Comparison of ENCODE assay signal across 8 cellular contexts in the genomic region with DNA sequence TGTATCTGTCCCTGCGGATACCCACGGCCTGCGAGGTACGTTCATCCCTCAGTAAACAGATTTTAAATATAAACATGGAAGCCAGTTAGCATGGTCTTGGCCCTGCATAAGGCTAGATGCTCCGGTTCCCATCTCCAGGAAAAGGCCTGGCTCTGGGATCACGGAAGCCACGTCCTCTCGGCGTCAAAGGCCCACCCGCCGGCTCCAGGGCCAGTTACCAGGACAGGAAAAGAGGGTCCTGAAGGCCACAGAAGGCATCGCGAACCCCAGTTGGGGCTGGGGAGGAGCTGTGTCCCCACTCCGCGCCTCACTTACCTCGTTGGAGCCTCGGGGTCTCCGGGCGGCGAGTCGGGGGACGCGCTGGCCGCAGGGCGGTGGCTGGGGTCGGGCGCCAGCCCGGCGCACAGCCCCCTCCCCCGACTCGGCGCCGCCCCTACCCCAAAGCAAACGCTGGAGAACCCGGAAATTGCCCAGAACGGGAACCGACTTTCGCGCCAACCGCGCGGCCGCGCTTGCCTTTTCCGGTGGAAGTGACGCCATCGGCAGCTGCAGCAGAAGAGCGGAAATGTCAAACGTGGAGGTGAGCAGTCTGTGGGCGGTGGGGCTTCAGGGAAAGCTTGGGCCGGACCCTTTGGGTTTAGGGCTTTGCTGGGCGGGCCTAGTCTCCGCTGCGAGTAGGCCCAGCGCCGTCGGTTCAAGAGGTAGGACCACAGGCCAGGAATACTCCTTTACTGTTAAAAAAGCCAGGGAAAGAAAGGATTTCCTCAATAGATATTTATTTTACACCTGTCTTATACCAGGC. TPM values are rescaled to one million over a fixed set of nuclear protein-coding genes. Genes with fewer than 3 reads are reported as not detected.
A peak's percentile ranks its signal among the peaks of the same experiment; 100 is the strongest.
DNase-seq lines count a peak whose midpoint lies in the region; ATAC-seq, FAIRE-seq and TF ChIP-seq lines count a peak whose summit lies in the region.

TOPBP1 (minus strand) TSS at position 488 of the 802 bp plus-strand sequence. CDS start 814 bp downstream, outside the sequence.

- H4K20me1 ChIP-seq in keratinocyte (ENCODE audit: control insufficient read depth, extremely low read depth, insufficient read depth, low read length): no peaks in the 10 kb centered on the region

- peaks cover 4 to 5% of the 10 kb centered on the region in 2 experiments for H3K36me3 ChIP-seq in keratinocyte (ENCODE audit: control insufficient read depth in 2 of 2, extremely low read depth in 1 of 2, insufficient read depth in 2 of 2, low read length in 2 of 2)

- peak within 1 kb of the TSS; percentile 82 for H3K27ac ChIP-seq in keratinocyte (ENCODE audit: control insufficient read depth, insufficient read depth, low read length)

- peak within 1 kb of the TSS; percentile 77 for H3K4me2 ChIP-seq in keratinocyte (ENCODE audit: control insufficient read depth, extremely low read depth, insufficient read depth, low read depth, low read length)

- ATAC-seq in HG03378 (IDR thresholded peaks at IDR 0.05; ENCODE audit: unreplicated experiment): peak; percentile 84

- no peaks in the 10 kb centered on the region for H3K27me3 ChIP-seq in keratinocyte (ENCODE audit: control insufficient read depth, extremely low read depth, insufficient read depth, low read length)

- peak within 1 kb of the TSS; percentile 88 for H2AFZ ChIP-seq in keratinocyte (ENCODE audit: control insufficient read depth, low read length)

- dilution Hi-C loops in keratinocyte (cut with MboI; ENCODE audit: extremely low pct_ligation_motif_present, low sequenced_read_pairs): no loop called here

- H3K9me1 ChIP-seq in keratinocyte (ENCODE audit: control insufficient read depth, extremely low read depth, insufficient read depth, low read length): no peaks in the 10 kb centered on the region

- DNase-seq in Ammon's horn (ENCODE audit: low spot score) (peak; percentile 84), NCI-H446 treated with DMSO at 0.1 percent for 48 hours (lab: John Stamatoyannopoulos, UW) (peak; percentile 72), cerebellum (ENCODE audit: low spot score) (peak; percentile 82), keratinocyte (ENCODE audit: low read depth, low spot score) (no peak)
- DNase-seq in activated CD4-positive, alpha-beta T cell treated with anti-CD3 and anti-CD28 coated beads for 1 hour: peak; percentile 80
- DNase-seq in stimulated activated CD4-positive, alpha-beta T cell treated with anti-CD3 and anti-CD28 coated beads, Interleukin-15, amount 100 ng/mL, for 1 hour (ENCODE audit: low read depth in 1 of 2, low spot score in 1 of 2): peak; percentile 59 to 78

- H3K9me3 ChIP-seq in keratinocyte (ENCODE audit: control insufficient read depth, low read depth, low read length): no peaks in the 10 kb centered on the region

- peak within 1 kb of the TSS; percentile 82 to 99 (median 95) for H3K4me3 ChIP-seq in keratinocyte (ENCODE audit: control insufficient read depth in 2 of 3, extremely low read depth in 1 of 3, insufficient read depth in 2 of 3, low read depth in 1 of 3, low read length in 3 of 3)

- H3K9ac ChIP-seq in keratinocyte (ENCODE audit: control insufficient read depth, extremely low read depth, insufficient read depth, low read length): peak within 1 kb of the TSS; percentile 95

- no peak for TF ChIP-seq CTCF in keratinocyte (optimal IDR thresholded peaks at IDR 0.05 in 1 of 3, IDR thresholded peaks at IDR 0.05 in 1 of 3, conservative IDR thresholded peaks at IDR 0.05 in 1 of 3; ENCODE audit: extremely low read depth in 1 of 3, insufficient read depth in 2 of 3, low read length in 3 of 3)

- FAIRE-seq in keratinocyte (lab: Jason Lieb, UNC): peak; percentile 63

- H3K79me2 ChIP-seq in keratinocyte (ENCODE audit: control insufficient read depth, insufficient read depth, low read length): peaks cover 34% of the 10 kb centered on the region

- H3K4me1 ChIP-seq in keratinocyte (ENCODE audit: control insufficient read depth, extremely low read depth, insufficient read depth, low read length): peaks cover 18% of the 10 kb centered on the region

- TF ChIP-seq POLR2A in GM19193 (IDR thresholded peaks at IDR 0.05; ENCODE audit: extremely low read depth, insufficient read depth, insufficient read length): peak; percentile 88

RNA-seq across cellular contexts. Expression of gene TOPBP1, which starts in this region (rescaled TPM):
- total RNA-seq in cerebellum: 62.0 TPM
- 19.1 to 26.1 TPM (median 20.7 TPM) in 3 replicates for polyA plus RNA-seq in keratinocyte
- 8.9 TPM for polyA plus RNA-seq in keratinocyte (2011; ENCODE audit: low read depth)
- 9.6 and 17.0 TPM in 2 replicates for polyA plus RNA-seq in keratinocyte (2011; cell fraction: cytosol; rRNA removed)
- 31.5 and 43.8 TPM in 2 replicates for polyA plus RNA-seq in keratinocyte (2011; cell fraction: nucleus; rRNA removed)
- 7.7 and 14.1 TPM in 2 replicates for polyA plus RNA-seq in keratinocyte (2012; ENCODE audit: low replicate concordance)
- polyA minus RNA-seq in keratinocyte: 6.1 to 38.1 TPM (median 20.0 TPM) in 3 replicates
- polyA minus RNA-seq in keratinocyte (2011; cell fraction: cytosol; rRNA and poly(A)+ RNA removed): 11.1 TPM
- 19.7 and 32.5 TPM in 2 replicates for polyA minus RNA-seq in keratinocyte (2011; cell fraction: nucleus; rRNA and poly(A)+ RNA removed)
